9 cellular contexts compared by ENCODE assay signal in the genomic region with DNA sequence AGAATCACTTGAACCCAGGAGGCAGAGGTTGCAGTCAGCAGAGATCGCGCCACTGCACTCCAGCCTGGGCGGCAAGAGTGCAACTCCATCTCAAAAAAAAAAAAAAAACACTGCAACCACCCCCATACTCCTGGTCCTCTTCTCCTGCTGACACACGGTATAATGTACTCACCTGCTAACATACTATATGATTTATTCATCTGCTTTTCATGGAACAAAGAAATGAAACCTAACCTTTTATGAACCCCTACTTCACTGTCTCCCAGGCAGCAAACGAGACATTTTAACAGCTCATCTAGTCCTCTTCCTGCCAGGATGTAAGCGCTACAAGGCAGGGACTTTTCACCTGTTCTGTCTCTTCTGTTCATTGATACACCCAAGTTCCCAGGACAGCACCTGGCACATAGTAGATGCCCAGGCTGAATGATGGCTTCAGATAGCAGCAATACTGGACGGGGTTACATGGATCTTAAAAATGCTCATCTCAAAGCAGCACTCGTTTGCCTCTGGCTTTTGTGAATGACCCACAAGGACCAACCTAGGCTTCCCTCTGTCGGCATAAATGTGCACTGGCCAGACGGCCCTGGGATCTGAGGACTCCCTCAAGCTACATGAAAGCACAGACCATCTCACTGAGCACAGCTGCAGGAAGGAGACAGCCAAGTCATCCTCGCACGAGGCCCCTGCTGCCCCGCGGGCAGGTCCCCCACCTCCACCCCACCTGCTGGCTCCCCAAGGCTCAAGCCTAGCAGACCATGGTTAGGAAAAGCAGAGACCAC. TPM values are rescaled to one million over a fixed set of nuclear protein-coding genes. Genes with fewer than 3 reads are reported as not detected.
A peak's percentile ranks its signal among the peaks of the same experiment; 100 is the strongest.
DNase-seq lines count a peak whose midpoint lies in the region; ATAC-seq lines count a peak whose summit lies in the region.
"Had no signal": no experiment of that assay in that cellular context is flagged by ENCODE, and none has a peak within 500 bp of the region (broad histone marks: within the 10 kb centered on the region; RNA-seq: fewer than 3 reads in every experiment).

No MANE protein-coding gene starts in this region.

- ATAC-seq in HG02678 (IDR thresholded peaks at IDR 0.05; ENCODE audit: unreplicated experiment) (peak; percentile 49), left colon (peak; percentile 17), HG03571 (IDR thresholded peaks at IDR 0.05; ENCODE audit: unreplicated experiment) (no peak), GM18502 (IDR thresholded peaks at IDR 0.05; ENCODE audit: poor library complexity, unreplicated experiment) (no peak)

- peak overlapping the region; percentile 15 for H3K27ac Mint-ChIP-seq in activated naive CD8-positive, alpha-beta T cell treated with anti-CD3 and anti-CD28 coated beads for 36 hours

- intact Hi-C loops in left colon (cut with DNase I, micrococcal nuclease) = loop anchor here in 1 of 2 donors (10.0 kb wide), 1 partner anchor 96 kb away; no protein-coding TSS in a partner anchor

- H3K27me3 Mint-ChIP-seq in activated naive CD8-positive, alpha-beta T cell treated with anti-CD3 and anti-CD28 coated beads for 36 hours = no peaks in the 10 kb centered on the region

- H3K9me3 Mint-ChIP-seq in activated naive CD8-positive, alpha-beta T cell treated with anti-CD3 and anti-CD28 coated beads for 36 hours = no peaks in the 10 kb centered on the region
- H3K9me3 Mint-ChIP-seq: activated T-cell treated with anti-CD3 and anti-CD28 coated beads, Interleukin-2, amount 50 U/mL, for 4 hours had no signal

- peaks cover 28% of the 10 kb centered on the region for H3K4me1 Mint-ChIP-seq in activated naive CD8-positive, alpha-beta T cell treated with anti-CD3 and anti-CD28 coated beads for 36 hours

- DNase-seq in AG08396 (ENCODE audit: low spot score) (peak; percentile 45), left colon (peak in 1 of 2 donors; percentile 30), H4 (ENCODE audit: low spot score) (no peak)
- DNase-seq in activated naive CD8-positive, alpha-beta T cell treated with anti-CD3 and anti-CD28 coated beads for 36 hours = no peak
- DNase-seq in NK-92 treated with Interleukin-12 subunit alpha and Interleukin-12 subunit beta, amount 100 ng/mL, for 24 hours (lab: John Stamatoyannopoulos, UW) = no peak
- DNase-seq: activated T-cell treated with anti-CD3 and anti-CD28 coated beads, Interleukin-2, amount 50 U/mL, for 4 hours had no signal

- H3K36me3 Mint-ChIP-seq in activated naive CD8-positive, alpha-beta T cell treated with anti-CD3 and anti-CD28 coated beads for 36 hours = peaks cover 12% of the 10 kb centered on the region

- no peak overlapping the region for H3K4me3 Mint-ChIP-seq in activated naive CD8-positive, alpha-beta T cell treated with anti-CD3 and anti-CD28 coated beads for 36 hours
- H3K4me3 Mint-ChIP-seq: activated T-cell treated with anti-CD3 and anti-CD28 coated beads, Interleukin-2, amount 50 U/mL, for 4 hours had no signal

RNA-seq across cellular contexts. Expression of a gene that starts 20.3 kb away (rescaled TPM):
- 1 to 10 TPM; 8.8 to 9.6 TPM for total RNA-seq in activated naive CD8-positive, alpha-beta T cell treated with anti-CD3 and anti-CD28 coated beads for 36 hours
- total RNA-seq in left colon = 10 to 100 TPM in 1 of 2 donors, 1 to 10 TPM in 1; 8.0 to 13.5 TPM
- 35.7 and 52.3 TPM in 2 replicates for total RNA-seq in H4 (2014; rRNA removed; shearing (Covaris generic))

Comparison
In these comparisons a context has a peak if more than half of its experiments do, and no peak if none do; other contexts are left out.
1. ATAC-seq: peak in HG02678 (single experiment) and left colon (single experiment); none in HG03571 (single experiment) and GM18502 (single experiment).